ENCODE assay signal across 8 cellular contexts in the genomic region with DNA sequence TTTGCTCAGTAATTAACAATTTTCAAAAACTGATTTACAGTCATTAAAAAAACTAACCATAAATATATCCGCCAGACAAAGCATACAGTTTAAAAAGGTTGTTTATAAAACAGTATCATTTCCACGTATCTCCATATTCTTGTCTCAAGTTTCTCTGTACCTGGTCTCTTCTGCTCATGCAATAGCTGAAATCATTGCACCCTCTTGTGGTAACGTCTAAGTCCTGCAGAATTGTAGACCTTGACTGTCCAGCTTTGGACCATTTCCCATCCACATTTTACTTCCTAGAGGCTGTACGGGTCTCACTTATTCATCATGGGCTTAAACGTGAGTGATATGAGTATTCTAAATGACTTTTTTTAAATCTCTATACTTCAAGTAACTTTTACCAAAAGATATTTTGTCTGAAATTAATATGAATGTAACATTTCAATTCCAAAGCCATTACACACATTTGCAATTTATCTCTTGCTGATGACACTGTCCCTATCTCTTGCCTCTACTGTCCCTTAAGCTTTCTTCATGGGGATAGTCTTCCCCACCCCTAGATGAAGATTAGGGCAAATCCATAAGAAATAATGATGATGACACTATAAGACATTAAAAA.
A peak's percentile ranks its signal among the peaks of the same experiment; 100 is the strongest.
DNase-seq lines count a peak whose midpoint lies in the region; ATAC-seq and TF ChIP-seq lines count a peak whose summit lies in the region.

No MANE protein-coding gene starts in this region.

- no peak for TF ChIP-seq POLR2A in erythroblast (IDR thresholded peaks at IDR 0.05; ENCODE audit: low read length)

- no peak overlapping the region for H3K27ac Mint-ChIP-seq in activated CD4-positive, alpha-beta memory T cell treated with anti-CD3 and anti-CD28 coated beads, Interleukin-2, amount 10 ng/mL, durations not matched to agents 7 days and 5 days

- H3K9ac ChIP-seq in neural cell (ENCODE audit: low read length): no peak overlapping the region

- no peaks in the 10 kb centered on the region for H3K9me3 Mint-ChIP-seq in activated CD4-positive, alpha-beta memory T cell treated with anti-CD3 and anti-CD28 coated beads, Interleukin-2, amount 10 ng/mL, durations not matched to agents 7 days and 5 days

- no peaks in the 10 kb centered on the region for H3K4me1 ChIP-seq in DOHH2 (ENCODE audit: control insufficient read depth, low read length)

- no peak overlapping the region for H3K4me3 ChIP-seq in DOHH2 (ENCODE audit: low read length)
- no peak overlapping the region for H3K4me3 ChIP-seq in neural cell (ENCODE audit: low read length)

- POLR2A ChIA-PET in activated CD4-positive, alpha-beta memory T cell treated with anti-CD3 and anti-CD28 coated beads, Interleukin-2, amount 10 ng/mL, durations not matched to agents 7 days and 5 days (lab: Charles Lee): no interaction called here

- no peak overlapping the region for H3K27ac ChIP-seq in DOHH2 (ENCODE audit: low read depth, low read length)
- H3K27ac ChIP-seq in neural cell (ENCODE audit: low read length): no peak overlapping the region

- no peak overlapping the region for H2AFZ ChIP-seq in neural cell (ENCODE audit: low read depth, low read length)

- no peaks in the 10 kb centered on the region for H3K36me3 Mint-ChIP-seq in activated CD4-positive, alpha-beta memory T cell treated with anti-CD3 and anti-CD28 coated beads, Interleukin-2, amount 10 ng/mL, durations not matched to agents 7 days and 5 days (ENCODE audit: low read depth)

- H3K9me2 ChIP-seq in DOHH2 (replicated peaks; ENCODE audit: control insufficient read depth, low read length): no peaks in the 10 kb centered on the region
- no peaks in the 10 kb centered on the region for H3K9me2 ChIP-seq in neural cell (ENCODE audit: insufficient read depth, low read length)

- TF ChIP-seq RAD21 in neural cell (conservative IDR thresholded peaks at IDR 0.05): peak; percentile 71

- peaks cover 2% of the 10 kb centered on the region for H3K4me1 Mint-ChIP-seq in activated CD4-positive, alpha-beta memory T cell treated with anti-CD3 and anti-CD28 coated beads, Interleukin-2, amount 10 ng/mL, durations not matched to agents 7 days and 5 days

- H4K20me1 ChIP-seq in DOHH2 (ENCODE audit: control insufficient read depth, insufficient read depth, low read depth, low read length): no peaks in the 10 kb centered on the region
- H4K20me1 ChIP-seq in neural cell (ENCODE audit: insufficient read depth): no peaks in the 10 kb centered on the region

- no peaks in the 10 kb centered on the region for H3K27me3 ChIP-seq in DOHH2 (ENCODE audit: control insufficient read depth, low read length)
- no peaks in the 10 kb centered on the region for H3K27me3 ChIP-seq in neural cell (ENCODE audit: insufficient read depth, low read depth, low read length)

- peak; percentile 15 for DNase-seq in HuH-7 (ENCODE audit: low spot score)
- peak; percentile 37 to 41 for DNase-seq in SHP77 (lab: John Stamatoyannopoulos, UW)
- peak; percentile 41 to 68 for DNase-seq in erythroblast (lab: John Stamatoyannopoulos, UW)
- DNase-seq in activated CD4-positive, alpha-beta memory T cell treated with anti-CD3 and anti-CD28 coated beads, Interleukin-2, amount 10 ng/mL, durations not matched to agents 7 days and 5 days: no peak
- DNase-seq in occipital lobe (lab: John Stamatoyannopoulos, UW): no peak

- H3K4me3 Mint-ChIP-seq in activated CD4-positive, alpha-beta memory T cell treated with anti-CD3 and anti-CD28 coated beads, Interleukin-2, amount 10 ng/mL, durations not matched to agents 7 days and 5 days: no peak overlapping the region

- no peaks in the 10 kb centered on the region for H3K79me2 ChIP-seq in DOHH2 (ENCODE audit: control insufficient read depth, low read length)
- no peaks in the 10 kb centered on the region for H3K79me2 ChIP-seq in neural cell (replicated peaks; ENCODE audit: insufficient read depth, low read length)

- H3K36me3 ChIP-seq in DOHH2 (ENCODE audit: control insufficient read depth, low read length) (no peaks in the 10 kb centered on the region), neural cell (ENCODE audit: insufficient read depth, low read length) (no peaks in the 10 kb centered on the region)

- H3F3A ChIP-seq in DOHH2 (ENCODE audit: control insufficient read depth, insufficient read depth): no peaks in the 10 kb centered on the region
- H3F3A ChIP-seq in neural cell (ENCODE audit: insufficient read depth, low read length, poor library complexity, severe bottlenecking): no peaks in the 10 kb centered on the region

- peak; percentile 74 for TF ChIP-seq CTCF in DOHH2 (IDR thresholded peaks at IDR 0.05; ENCODE audit: low read depth, low read length, poor library complexity, severe bottlenecking)
- TF ChIP-seq CTCF in neural cell (IDR thresholded peaks at IDR 0.05; ENCODE audit: poor library complexity, severe bottlenecking): peak; percentile 65

- no peak for TF ChIP-seq EP300 in neural cell (conservative IDR thresholded peaks at IDR 0.05; ENCODE audit: poor library complexity, severe bottlenecking)

- no peaks in the 10 kb centered on the region for H3K9me3 ChIP-seq in DOHH2 (ENCODE audit: control insufficient read depth, insufficient read depth, low read length)
- H3K9me3 ChIP-seq in neural cell (ENCODE audit: low read length): no peaks in the 10 kb centered on the region

- ATAC-seq in GM19395 (IDR thresholded peaks at IDR 0.05; ENCODE audit: unreplicated experiment): peak; percentile 83

- CTCF ChIA-PET in activated CD4-positive, alpha-beta memory T cell treated with anti-CD3 and anti-CD28 coated beads, Interleukin-2, amount 10 ng/mL, durations not matched to agents 7 days and 5 days (lab: Charles Lee): interaction anchor here (0.7 to 2.4 kb wide), 5 partner anchors 8 to 356 kb away, joined by 3 to 11 read pairs (median 3); no protein-coding TSS in a partner anchor

- H3K27me3 Mint-ChIP-seq in activated CD4-positive, alpha-beta memory T cell treated with anti-CD3 and anti-CD28 coated beads, Interleukin-2, amount 10 ng/mL, durations not matched to agents 7 days and 5 days: peaks cover 22% of the 10 kb centered on the region

- H3K4me2 ChIP-seq in DOHH2 (ENCODE audit: low read length): no peak overlapping the region
- H3K4me2 ChIP-seq in neural cell (ENCODE audit: low read length): no peak overlapping the region

TF ChIP-seq in neural cell, 6 proteins besides CTCF, POLR2A, EP300 and RAD21:
- no peak for TF ChIP-seq REST (IDR thresholded peaks at IDR 0.05; ENCODE audit: borderline replicate concordance)
- TF ChIP-seq SMC3 (conservative IDR thresholded peaks at IDR 0.05; ENCODE audit: poor library complexity): peak; percentile 75
- no peak for TF ChIP-seq MXI1 (conservative IDR thresholded peaks at IDR 0.05; ENCODE audit: poor library complexity, severe bottlenecking)

Comparison
In these comparisons a context has a peak if more than half of its experiments do, and no peak if none do; other contexts are left out.
1. DNase-seq: peak in HuH-7 (single experiment), SHP77 (2 of 2) and erythroblast (2 of 2); none in activated CD4-positive, alpha-beta memory T cell treated with anti-CD3 and anti-CD28 coated beads, Interleukin-2, amount 10 ng/mL, durations not matched to agents 7 days and 5 days (single experiment) and occipital lobe (single experiment).